ENCODE assay signal across 28 cellular contexts in genomic region chr6:163675611-163676010, GRCh38.
DNase-seq lines count a peak whose midpoint lies in the region; ATAC-seq, FAIRE-seq and TF ChIP-seq lines count a peak whose summit lies in the region.
"Had no signal": no experiment of that assay in that cellular context is flagged by ENCODE, and none has a peak within 500 bp of the region (broad histone marks: within the 10 kb centered on the region; RNA-seq: fewer than 3 reads in every experiment).

No MANE protein-coding gene starts in this region.

- peak; percentile 1 for DNase-seq in DMS53 (lab: John Stamatoyannopoulos, UW)
- DNase-seq in DMS53 treated with DMSO at 0.1 percent for 48 hours (lab: John Stamatoyannopoulos, UW; ENCODE audit: unreplicated experiment), result no peak
- no peak for DNase-seq in GM12892 (ENCODE audit: insufficient read length)
- DNase-seq in stimulated activated naive B cell treated with anti-CD40 and anti-IgM and Interleukin-4, amounts not matched to agents 10 μg/mL and 1 μg/mL and 100 μg/mL, for 72 hours, result no peak
- DNase-seq in iPS-NIHi7 (ENCODE audit: extremely low spot score), result no peak
- DNase-seq in amygdala (lab: John Stamatoyannopoulos, UW), result no peak
- DNase-seq: 8988T; ACHN; AML-193; BE2C; C1 segment of cervical spinal cord; Caco-2; Calu3; CD4-positive, alpha-beta memory T cell; CD4-positive, alpha-beta T cell; CD4-positive, CD25-positive, alpha-beta regulatory T cell; CD8-positive, alpha-beta memory T cell; CD8-positive, alpha-beta T cell; COR-L47; DMS 273 treated with DMSO at 0.1 percent for 48 hours; DMS79; DMS79 treated with DMSO at 0.1 percent for 48 hours; DND-41; EL had no signal

- H3K4me1 Mint-ChIP-seq in stimulated activated naive B cell treated with anti-CD40 and anti-IgM and Interleukin-4, amounts not matched to agents 10 μg/mL and 1 μg/mL and 100 μg/mL, for 72 hours, result peaks cover 9 to 16% of the 10 kb centered on the region in 2 donors
- H3K4me1 Mint-ChIP-seq: CD14-positive monocyte; CD4-positive, alpha-beta memory T cell; CD4-positive, CD25-positive, alpha-beta regulatory T cell; CD8-positive, alpha-beta memory T cell had no signal

- ATAC-seq in stimulated activated naive B cell treated with anti-CD40 and anti-IgM and Interleukin-4, amounts not matched to agents 10 μg/mL and 1 μg/mL and 100 μg/mL, for 72 hours (replicated peaks), result peak; percentile 75 to 80
- ATAC-seq: A549; CD8-positive, alpha-beta T cell had no signal

- FAIRE-seq in GM12892 (lab: Jason Lieb, UNC), result peak; percentile 5
- FAIRE-seq: A549, D721Med had no signal

- no peaks in the 10 kb centered on the region for H3K36me3 Mint-ChIP-seq in stimulated activated naive B cell treated with anti-CD40 and anti-IgM and Interleukin-4, amounts not matched to agents 10 μg/mL and 1 μg/mL and 100 μg/mL, for 72 hours
- H3K36me3 Mint-ChIP-seq: CD14-positive monocyte; CD4-positive, alpha-beta memory T cell; CD4-positive, CD25-positive, alpha-beta regulatory T cell; CD8-positive, alpha-beta memory T cell; CD8-positive, alpha-beta T cell had no signal

- H3K27ac Mint-ChIP-seq in stimulated activated naive B cell treated with anti-CD40 and anti-IgM and Interleukin-4, amounts not matched to agents 10 μg/mL and 1 μg/mL and 100 μg/mL, for 72 hours, result no peak overlapping the region
- H3K27ac Mint-ChIP-seq: B cell; CD14-positive monocyte; CD4-positive, alpha-beta memory T cell; CD4-positive, alpha-beta T cell; CD4-positive, CD25-positive, alpha-beta regulatory T cell; CD8-positive, alpha-beta memory T cell; CD8-positive, alpha-beta T cell had no signal

- H3K4me3 Mint-ChIP-seq in stimulated activated naive B cell treated with anti-CD40 and anti-IgM and Interleukin-4, amounts not matched to agents 10 μg/mL and 1 μg/mL and 100 μg/mL, for 72 hours, result no peak overlapping the region
- H3K4me3 Mint-ChIP-seq: B cell; CD4-positive, alpha-beta memory T cell; CD4-positive, alpha-beta T cell; CD4-positive, CD25-positive, alpha-beta regulatory T cell; CD8-positive, alpha-beta memory T cell; CD8-positive, alpha-beta T cell had no signal

- no peak for TF ChIP-seq POLR2A in GM12892 (IDR thresholded peaks at IDR 0.05; ENCODE audit: low read depth, low read length)

- H3K9me3 Mint-ChIP-seq in stimulated activated naive B cell treated with anti-CD40 and anti-IgM and Interleukin-4, amounts not matched to agents 10 μg/mL and 1 μg/mL and 100 μg/mL, for 72 hours, result peaks cover 0 to 8% of the 10 kb centered on the region in 2 donors
- H3K9me3 Mint-ChIP-seq: CD4-positive, alpha-beta memory T cell; CD4-positive, alpha-beta T cell; CD8-positive, alpha-beta memory T cell; CD8-positive, alpha-beta T cell had no signal

- peaks cover 0 to 7% of the 10 kb centered on the region in 2 donors for H3K27me3 Mint-ChIP-seq in stimulated activated naive B cell treated with anti-CD40 and anti-IgM and Interleukin-4, amounts not matched to agents 10 μg/mL and 1 μg/mL and 100 μg/mL, for 72 hours
- H3K27me3 Mint-ChIP-seq: B cell; CD4-positive, CD25-positive, alpha-beta regulatory T cell had no signal
